20 cellular contexts compared by ENCODE assay signal in the genomic region with DNA sequence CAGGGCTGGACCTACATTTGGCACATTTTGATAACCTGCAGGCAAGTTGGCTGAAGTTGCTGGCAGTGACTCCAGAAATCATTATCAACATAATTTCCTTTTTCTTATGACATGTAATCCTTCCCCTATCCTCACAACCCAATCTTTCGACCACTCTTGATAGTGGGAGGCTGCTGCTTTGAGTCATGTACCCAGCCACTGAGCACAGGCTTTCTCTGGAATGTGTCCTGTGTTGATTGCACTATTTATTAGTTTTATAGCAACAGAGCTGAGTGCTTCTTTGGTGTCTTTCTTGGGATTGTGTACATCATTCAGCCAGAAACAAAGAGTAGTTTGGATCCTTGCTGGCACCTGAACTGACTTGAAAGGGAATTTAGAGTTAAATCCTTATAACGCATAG.
DNase-seq lines count a peak whose midpoint lies in the region; ATAC-seq and TF ChIP-seq lines count a peak whose summit lies in the region.
"Had no signal": no experiment of that assay in that cellular context is flagged by ENCODE, and none has a peak within 500 bp of the region (broad histone marks: within the 10 kb centered on the region; RNA-seq: fewer than 3 reads in every experiment).

No MANE protein-coding gene starts in this region.

- no peak for ATAC-seq in GM19463 (IDR thresholded peaks at IDR 0.05; ENCODE audit: unreplicated experiment)

- H3K4me1 ChIP-seq in SJSA1 (replicated peaks): peaks cover 63% of the 10 kb centered on the region

- peak in 1 of 2 experiments; percentile 55 for DNase-seq in SJSA1 (ENCODE audit: low read depth in 1 of 2, low spot score in 2 of 2)
- DNase-seq in brain microvascular endothelial cell: peak; percentile 61
- DNase-seq in kidney tubule cell (ENCODE audit: low spot score): peak; percentile 19
- no peak for DNase-seq in NCI-H82 treated with DMSO at 0.1 percent for 48 hours (lab: John Stamatoyannopoulos, UW; ENCODE audit: unreplicated experiment)
- no peak for DNase-seq in foreskin fibroblast
- no peak for DNase-seq in amygdala (lab: John Stamatoyannopoulos, UW)
- DNase-seq: Calu3; CD4-positive, alpha-beta memory T cell; GF-D8; MV-4-11; NCI-H1417; NCI-H187; NCI-H2107; NCI-H510A; NCI-H748 treated with DMSO at 0.1 percent for 48 hours; RPMI8226; SIG-M5 had no signal

- H3K4me3 ChIP-seq in SJSA1 (no peak overlapping the region), brain microvascular endothelial cell (ENCODE audit: low read depth, low read length) (no peak overlapping the region), foreskin fibroblast (ENCODE audit: low read depth in 1 of 2, low read length in 2 of 2) (no peak overlapping the region)
- H3K4me3 ChIP-seq: BLaER1 had no signal

- TF ChIP-seq CTCF in 22Rv1 (IDR thresholded peaks at IDR 0.05) (no peak), brain microvascular endothelial cell (IDR thresholded peaks at IDR 0.05; ENCODE audit: low read depth, low read length, missing control alignments) (no peak), foreskin fibroblast (IDR thresholded peaks at IDR 0.05; ENCODE audit: low read depth, low read length) (no peak)

- H3K36me3 ChIP-seq in SJSA1 (no peaks in the 10 kb centered on the region), brain microvascular endothelial cell (replicated peaks) (no peaks in the 10 kb centered on the region)
- H3K36me3 ChIP-seq: BLaER1 had no signal

- in situ Hi-C loops in brain microvascular endothelial cell (cut with HindIII; ENCODE audit: low pct_ligation_motif_present, low sequenced_read_pairs): no loop called here

- H3K9me3 ChIP-seq in SJSA1 (replicated peaks): no peaks in the 10 kb centered on the region

- H3K27me3 ChIP-seq in SJSA1 (replicated peaks): no peaks in the 10 kb centered on the region
- H3K27me3 ChIP-seq in brain microvascular endothelial cell (replicated peaks): no peaks in the 10 kb centered on the region
- H3K27me3 ChIP-seq: BLaER1 had no signal

- H3K27ac ChIP-seq in 22Rv1 (peak overlapping the region; percentile 83), SJSA1 (peak overlapping the region; percentile 15), brain microvascular endothelial cell (no peak overlapping the region)
- H3K27ac ChIP-seq: BLaER1 had no signal

Comparison
In these comparisons a context has a peak if more than half of its experiments do, and no peak if none do; other contexts are left out.
1. DNase-seq: peak in brain microvascular endothelial cell (single experiment) and kidney tubule cell (single experiment); none in NCI-H82 treated with DMSO at 0.1 percent for 48 hours (single experiment), foreskin fibroblast (0 of 2) and amygdala (0 of 56).